In genomic region chr16:983044-984030, GRCh38 we compare ENCODE assay signal across 12 cellular contexts. TPM values are rescaled to one million over a fixed set of nuclear protein-coding genes. Genes with fewer than 3 reads are reported as not detected.
DNase-seq lines count a peak whose midpoint lies in the region; ATAC-seq and TF ChIP-seq lines count a peak whose summit lies in the region.
"Had no signal": no experiment of that assay in that cellular context is flagged by ENCODE, and none has a peak within 500 bp of the region (broad histone marks: within the 10 kb centered on the region; RNA-seq: fewer than 3 reads in every experiment).

No MANE protein-coding gene starts in this region.

- H3K9me3 Mint-ChIP-seq in activated CD4-positive, alpha-beta memory T cell treated with anti-CD3 and anti-CD28 coated beads for 36 hours, result no peaks in the 10 kb centered on the region
- H3K9me3 Mint-ChIP-seq in activated CD4-positive, alpha-beta memory T cell treated with anti-CD3 and anti-CD28 coated beads, Interleukin-2, amount 10 ng/mL, durations not matched to agents 7 days and 5 days, result no peaks in the 10 kb centered on the region
- H3K9me3 Mint-ChIP-seq in T-cell, result no peaks in the 10 kb centered on the region

- no peaks in the 10 kb centered on the region for H3K36me3 ChIP-seq in sigmoid colon

- CTCF ChIA-PET in activated CD4-positive, alpha-beta memory T cell treated with anti-CD3 and anti-CD28 coated beads for 36 hours (lab: Charles Lee), result no interaction called here
- CTCF ChIA-PET in activated CD4-positive, alpha-beta memory T cell treated with anti-CD3 and anti-CD28 coated beads, Interleukin-2, amount 10 ng/mL, durations not matched to agents 7 days and 5 days (lab: Charles Lee), result no interaction called here
- CTCF ChIA-PET in T-cell (lab: Charles Lee), result no interaction called here

- no peak for DNase-seq in activated CD4-positive, alpha-beta memory T cell treated with anti-CD3 and anti-CD28 coated beads for 36 hours
- no peak for DNase-seq in activated CD4-positive, alpha-beta memory T cell treated with anti-CD3 and anti-CD28 coated beads, Interleukin-2, amount 10 ng/mL, durations not matched to agents 7 days and 5 days
- DNase-seq in T-cell (no peak), sigmoid colon (no peak), iPS-NIHi7 (ENCODE audit: extremely low spot score) (no peak), NCI-H1048 (lab: John Stamatoyannopoulos, UW) (no peak)
- DNase-seq in activated effector memory CD4-positive, alpha-beta T cell treated with Interleukin-2 at 50 U/mL for 16 hours, result no peak
- DNase-seq: effector CD8-positive, alpha-beta T cell; NCI-H2029 treated with DMSO at 0.1 percent for 48 hours had no signal

- TF ChIP-seq POLR2A in sigmoid colon (IDR thresholded peaks at IDR 0.05), result no peak

- POLR2A ChIA-PET in activated CD4-positive, alpha-beta memory T cell treated with anti-CD3 and anti-CD28 coated beads for 36 hours (lab: Charles Lee), result no interaction called here
- POLR2A ChIA-PET in activated CD4-positive, alpha-beta memory T cell treated with anti-CD3 and anti-CD28 coated beads, Interleukin-2, amount 10 ng/mL, durations not matched to agents 7 days and 5 days (lab: Charles Lee), result interaction anchor here (0.8 kb wide), 1 partner anchor 13 kb away, joined by 3 read pairs; no protein-coding TSS in a partner anchor
- POLR2A ChIA-PET in T-cell (lab: Charles Lee), result no interaction called here

- H3K4me3 ChIP-seq in iPS-18c (ENCODE audit: insufficient read depth, low read depth, low read length), result peak overlapping the region; percentile 52; the same call in 1 of the 2 replicates
- peak overlapping the region in 3 of 4 donors; percentile 42 to 56 (median 53) for H3K4me3 ChIP-seq in sigmoid colon

- H3K9me3 ChIP-seq in iPS-18c (ENCODE audit: control insufficient read depth, insufficient read depth, low read length), result peaks cover 2% of the 10 kb centered on the region
- H3K9me3 ChIP-seq in sigmoid colon, result no peaks in the 10 kb centered on the region

- peaks cover 4% of the 10 kb centered on the region for H3K4me1 Mint-ChIP-seq in activated CD4-positive, alpha-beta memory T cell treated with anti-CD3 and anti-CD28 coated beads for 36 hours (ENCODE audit: low read depth)
- H3K4me1 Mint-ChIP-seq in activated CD4-positive, alpha-beta memory T cell treated with anti-CD3 and anti-CD28 coated beads, Interleukin-2, amount 10 ng/mL, durations not matched to agents 7 days and 5 days, result peaks cover 2% of the 10 kb centered on the region
- H3K4me1 Mint-ChIP-seq in T-cell, result peaks cover under 1 to 6% (median 2%) of the 10 kb centered on the region in 3 donors

- TF ChIP-seq CTCF in sigmoid colon (IDR thresholded peaks at IDR 0.05), result no peak

- peaks cover 25 to 84% (median 57%) of the 10 kb centered on the region in 3 donors for H3K27me3 ChIP-seq in sigmoid colon

- no peak for ATAC-seq in T-cell (replicated peaks in 1 of 4)
- ATAC-seq: Right ventricle myocardium inferior had no signal

- no peak overlapping the region for H3K27ac ChIP-seq in sigmoid colon

- H3K4me1 ChIP-seq in sigmoid colon, result peaks cover 0 to 26% (median 24%) of the 10 kb centered on the region in 4 donors

- 57 to 72% methylated on average over 59 of the region's 59 CpGs for WGBS in sigmoid colon, 2 donors

- H3K4me3 Mint-ChIP-seq in activated CD4-positive, alpha-beta memory T cell treated with anti-CD3 and anti-CD28 coated beads for 36 hours, result peak overlapping the region; percentile 29
- H3K4me3 Mint-ChIP-seq in activated CD4-positive, alpha-beta memory T cell treated with anti-CD3 and anti-CD28 coated beads, Interleukin-2, amount 10 ng/mL, durations not matched to agents 7 days and 5 days, result no peak overlapping the region
- H3K4me3 Mint-ChIP-seq in T-cell, result peak overlapping the region; percentile 57 to 70 (median 62)

- H3K27me3 Mint-ChIP-seq in activated CD4-positive, alpha-beta memory T cell treated with anti-CD3 and anti-CD28 coated beads for 36 hours, result peaks cover 4% of the 10 kb centered on the region
- H3K27me3 Mint-ChIP-seq in activated CD4-positive, alpha-beta memory T cell treated with anti-CD3 and anti-CD28 coated beads, Interleukin-2, amount 10 ng/mL, durations not matched to agents 7 days and 5 days, result peaks cover 21% of the 10 kb centered on the region
- peaks cover 0 to 3% of the 10 kb centered on the region in 2 donors for H3K27me3 Mint-ChIP-seq in T-cell

- H3K36me3 Mint-ChIP-seq in activated CD4-positive, alpha-beta memory T cell treated with anti-CD3 and anti-CD28 coated beads for 36 hours, result no peaks in the 10 kb centered on the region
- no peaks in the 10 kb centered on the region for H3K36me3 Mint-ChIP-seq in activated CD4-positive, alpha-beta memory T cell treated with anti-CD3 and anti-CD28 coated beads, Interleukin-2, amount 10 ng/mL, durations not matched to agents 7 days and 5 days (ENCODE audit: low read depth)
- no peaks in the 10 kb centered on the region for H3K36me3 Mint-ChIP-seq in T-cell

- intact Hi-C loops in activated CD4-positive, alpha-beta memory T cell treated with anti-CD3 and anti-CD28 coated beads for 36 hours (cut with micrococcal nuclease), result no loop called here
- intact Hi-C loops in sigmoid colon (cut with DNase I), result no loop called here

- no peak overlapping the region for H3K27ac Mint-ChIP-seq in activated CD4-positive, alpha-beta memory T cell treated with anti-CD3 and anti-CD28 coated beads for 36 hours
- no peak overlapping the region for H3K27ac Mint-ChIP-seq in activated CD4-positive, alpha-beta memory T cell treated with anti-CD3 and anti-CD28 coated beads, Interleukin-2, amount 10 ng/mL, durations not matched to agents 7 days and 5 days
- no peak overlapping the region for H3K27ac Mint-ChIP-seq in T-cell

- no peak for TF ChIP-seq EP300 in sigmoid colon (IDR thresholded peaks at IDR 0.05)

RNA-seq across cellular contexts. Expression of gene SOX8, which starts 1.8 kb away (rescaled TPM):
- 1 to 10 TPM; 2.0 to 2.6 TPM for total RNA-seq in activated CD4-positive, alpha-beta memory T cell treated with anti-CD3 and anti-CD28 coated beads for 36 hours
- under 1 TPM; 0.10 to 0.13 TPM for total RNA-seq in activated CD4-positive, alpha-beta memory T cell treated with anti-CD3 and anti-CD28 coated beads, Interleukin-2, amount 10 ng/mL, durations not matched to agents 7 days and 5 days
- total RNA-seq in T-cell (1 to 10 TPM; 4.7 to 5.9 (median 5.1) TPM), sigmoid colon (1 to 10 TPM in 3 of 4 donors, under 1 TPM in 1; 0.49 to 3.4 (median 3.0) TPM)
- 1 to 10 TPM in 1 of 3 donors, under 1 TPM in 1, not detected in 1; under 0.01 to 2.5 TPM for polyA plus RNA-seq in sigmoid colon
- total RNA-seq: HT1080 had no signal

RNA-seq across cellular contexts. Expression of gene LMF1, which starts 12.6 kb away (rescaled TPM):
- total RNA-seq in activated CD4-positive, alpha-beta memory T cell treated with anti-CD3 and anti-CD28 coated beads for 36 hours, result 10 to 100 TPM; 14.4 to 15.4 TPM
- total RNA-seq in activated CD4-positive, alpha-beta memory T cell treated with anti-CD3 and anti-CD28 coated beads, Interleukin-2, amount 10 ng/mL, durations not matched to agents 7 days and 5 days, result 10 to 100 TPM; 21.3 to 22.6 TPM
- total RNA-seq in T-cell (10 to 100 TPM; 46.6 to 59.4 (median 51.1) TPM), sigmoid colon (10 to 100 TPM; 19.9 to 34.1 (median 31.0) TPM)
- polyA plus RNA-seq in sigmoid colon, result 10 to 100 TPM in 1 of 3 donors, 1 to 10 TPM in 2; 1.2 to 13.2 (median 1.6) TPM
- total RNA-seq: HT1080 had no signal
